ENCODE assay signal across 8 cellular contexts in genomic region chr17:4492762-4493561, GRCh38. TPM values are rescaled to one million over a fixed set of nuclear protein-coding genes. Genes with fewer than 3 reads are reported as not detected.
DNase-seq lines count a peak whose midpoint lies in the region; ATAC-seq, FAIRE-seq and TF ChIP-seq lines count a peak whose summit lies in the region.

No MANE protein-coding gene starts in this region.

- TF ChIP-seq CTCF in osteoblast (IDR thresholded peaks at IDR 0.05; ENCODE audit: extremely low read depth, low read depth, low read length), result no peak
- TF ChIP-seq CTCF in GM20000 (IDR thresholded peaks at IDR 0.05; ENCODE audit: extremely low read depth, missing control alignments), result no peak

- H3K9me3 ChIP-seq in CD4-positive, CD25-positive, alpha-beta regulatory T cell (ENCODE audit: control insufficient read depth in 2 of 2, low read length in 2 of 2), result no peaks in the 10 kb centered on the region
- H3K9me3 ChIP-seq in osteoblast (ENCODE audit: low read depth, low read length), result no peaks in the 10 kb centered on the region

- H3K4me1 Mint-ChIP-seq in CD4-positive, CD25-positive, alpha-beta regulatory T cell, result peaks cover 3 to 18% (median 7%) of the 10 kb centered on the region in 4 donors
- H3K4me1 Mint-ChIP-seq in activated T-helper 17 cell treated with anti-CD3 and anti-CD28 coated beads, Interleukin-2, amount 50 U/mL, for 72 hours, result peaks cover 8% of the 10 kb centered on the region

- H3K4me2 ChIP-seq in osteoblast (ENCODE audit: insufficient read depth, low read length), result no peak overlapping the region

- no peak overlapping the region for H2AFZ ChIP-seq in osteoblast (ENCODE audit: low read length)

- no peaks in the 10 kb centered on the region for H3K27me3 ChIP-seq in CD4-positive, CD25-positive, alpha-beta regulatory T cell (ENCODE audit: control insufficient read depth, insufficient read depth, low read length)
- H3K27me3 ChIP-seq in osteoblast (ENCODE audit: insufficient read depth, low read length), result peaks cover 13% of the 10 kb centered on the region

- no peaks in the 10 kb centered on the region for H3K4me1 ChIP-seq in CD4-positive, CD25-positive, alpha-beta regulatory T cell (ENCODE audit: control insufficient read depth, insufficient read depth, low read length, poor library complexity, severe bottlenecking)
- H3K4me1 ChIP-seq in osteoblast (ENCODE audit: insufficient read depth, low read length), result no peaks in the 10 kb centered on the region

- intact Hi-C loops in left colon (cut with DNase I, micrococcal nuclease), result no loop called here

- H3K9me3 Mint-ChIP-seq in CD4-positive, CD25-positive, alpha-beta regulatory T cell, result no peaks in the 10 kb centered on the region
- H3K9me3 Mint-ChIP-seq in activated T-helper 17 cell treated with anti-CD3 and anti-CD28 coated beads, Interleukin-2, amount 50 U/mL, for 72 hours, result no peaks in the 10 kb centered on the region

- no peaks in the 10 kb centered on the region for H3K36me3 Mint-ChIP-seq in CD4-positive, CD25-positive, alpha-beta regulatory T cell
- no peaks in the 10 kb centered on the region for H3K36me3 Mint-ChIP-seq in activated T-helper 17 cell treated with anti-CD3 and anti-CD28 coated beads, Interleukin-2, amount 50 U/mL, for 72 hours (ENCODE audit: low read depth)

- peak overlapping the region in 1 of 3 donors; percentile 82 for H3K27ac Mint-ChIP-seq in CD4-positive, CD25-positive, alpha-beta regulatory T cell
- H3K27ac Mint-ChIP-seq in activated T-helper 17 cell treated with anti-CD3 and anti-CD28 coated beads, Interleukin-2, amount 50 U/mL, for 72 hours, result no peak overlapping the region

- no peaks in the 10 kb centered on the region for H4K20me1 ChIP-seq in osteoblast (ENCODE audit: insufficient read depth, low read length)

- H3K27ac ChIP-seq in CD4-positive, CD25-positive, alpha-beta regulatory T cell (ENCODE audit: insufficient read depth, low read length, poor library complexity, severe bottlenecking), result no peak overlapping the region
- no peak overlapping the region for H3K27ac ChIP-seq in osteoblast (ENCODE audit: low read depth, low read length)

- no peaks in the 10 kb centered on the region for H3K36me3 ChIP-seq in CD4-positive, CD25-positive, alpha-beta regulatory T cell (ENCODE audit: control insufficient read depth, insufficient read depth, low read length)
- H3K36me3 ChIP-seq in osteoblast (ENCODE audit: insufficient read depth, low read length), result no peaks in the 10 kb centered on the region

- peak overlapping the region in 2 of 4 donors; percentile 21 to 81 for H3K4me3 Mint-ChIP-seq in CD4-positive, CD25-positive, alpha-beta regulatory T cell
- no peak overlapping the region for H3K4me3 Mint-ChIP-seq in activated T-helper 17 cell treated with anti-CD3 and anti-CD28 coated beads, Interleukin-2, amount 50 U/mL, for 72 hours

- FAIRE-seq in HTR-8/SVneo (lab: Jason Lieb, UNC), result peak; percentile 4

- no peaks in the 10 kb centered on the region for H3K79me2 ChIP-seq in osteoblast (ENCODE audit: insufficient read depth, low read length)

- no peak for ATAC-seq in CD4-positive, CD25-positive, alpha-beta regulatory T cell (ENCODE audit: low read depth in 2 of 2)
- ATAC-seq in activated T-helper 17 cell treated with anti-CD3 and anti-CD28 coated beads, Interleukin-2, amount 50 U/mL, for 72 hours (replicated peaks), result peak; percentile 81
- ATAC-seq in left colon (peak; percentile 86), GM19463 (IDR thresholded peaks at IDR 0.05; ENCODE audit: unreplicated experiment) (no peak)

- no peak overlapping the region for H3K4me3 ChIP-seq in CD4-positive, CD25-positive, alpha-beta regulatory T cell (ENCODE audit: low read depth, low read length)
- no peak overlapping the region for H3K4me3 ChIP-seq in osteoblast (ENCODE audit: insufficient read depth, low read length)

- DNase-seq in CD4-positive, CD25-positive, alpha-beta regulatory T cell, result peak in 2 of 3 donors; percentile 24 to 32
- DNase-seq in HTR-8/SVneo (ENCODE audit: insufficient read length, low spot score) (peak; percentile 58), left colon (peak; percentile 68 to 77), osteoblast (ENCODE audit: insufficient read length, low spot score, missing footprints) (no peak), NCI-H524 treated with DMSO at 0.1 percent for 48 hours (lab: John Stamatoyannopoulos, UW) (no peak), GM20000 (ENCODE audit: low spot score) (no peak)

- H3K27me3 Mint-ChIP-seq in CD4-positive, CD25-positive, alpha-beta regulatory T cell, result peaks cover 7% of the 10 kb centered on the region
- no peaks in the 10 kb centered on the region for H3K27me3 Mint-ChIP-seq in activated T-helper 17 cell treated with anti-CD3 and anti-CD28 coated beads, Interleukin-2, amount 50 U/mL, for 72 hours

RNA-seq across cellular contexts. Expression of gene SPNS2, which starts 5.7 kb away (rescaled TPM):
- total RNA-seq in CD4-positive, CD25-positive, alpha-beta regulatory T cell, result 0.94 TPM
- not detected for polyA plus RNA-seq in CD4-positive, CD25-positive, alpha-beta regulatory T cell
- under 1 TPM in 1 of 2 donors, not detected in 1; 0.45 TPM for total RNA-seq in activated T-helper 17 cell treated with anti-CD3 and anti-CD28 coated beads, Interleukin-2, amount 50 U/mL, for 72 hours
- total RNA-seq in left colon, result 10 to 100 TPM; 12.4 to 13.5 TPM
- under 0.01 TPM in 2 replicates for total RNA-seq in osteoblast

RNA-seq across cellular contexts. Expression of gene SPNS3, which starts 59.2 kb away (rescaled TPM):
- 2.5 TPM for total RNA-seq in CD4-positive, CD25-positive, alpha-beta regulatory T cell
- polyA plus RNA-seq in CD4-positive, CD25-positive, alpha-beta regulatory T cell, result 1 to 10 TPM; 4.5 to 8.8 (median 7.7) TPM
- total RNA-seq in activated T-helper 17 cell treated with anti-CD3 and anti-CD28 coated beads, Interleukin-2, amount 50 U/mL, for 72 hours, result 1 to 10 TPM; 2.4 to 5.8 TPM
- under 1 TPM; 0.50 to 0.89 TPM for total RNA-seq in left colon
- not detected in 2 replicates for total RNA-seq in osteoblast

Comparison
In these comparisons a context has a peak if more than half of its experiments do, and no peak if none do; other contexts are left out.
1. ATAC-seq: peak in activated T-helper 17 cell treated with anti-CD3 and anti-CD28 coated beads, Interleukin-2, amount 50 U/mL, for 72 hours (single experiment) and left colon (single experiment); none in CD4-positive, CD25-positive, alpha-beta regulatory T cell (0 of 2) and GM19463 (single experiment).
2. DNase-seq: peak in CD4-positive, CD25-positive, alpha-beta regulatory T cell (2 of 3), HTR-8/SVneo (single experiment) and left colon (2 of 2); none in osteoblast (single experiment), NCI-H524 treated with DMSO at 0.1 percent for 48 hours (single experiment) and GM20000 (single experiment).